In the genomic region with DNA sequence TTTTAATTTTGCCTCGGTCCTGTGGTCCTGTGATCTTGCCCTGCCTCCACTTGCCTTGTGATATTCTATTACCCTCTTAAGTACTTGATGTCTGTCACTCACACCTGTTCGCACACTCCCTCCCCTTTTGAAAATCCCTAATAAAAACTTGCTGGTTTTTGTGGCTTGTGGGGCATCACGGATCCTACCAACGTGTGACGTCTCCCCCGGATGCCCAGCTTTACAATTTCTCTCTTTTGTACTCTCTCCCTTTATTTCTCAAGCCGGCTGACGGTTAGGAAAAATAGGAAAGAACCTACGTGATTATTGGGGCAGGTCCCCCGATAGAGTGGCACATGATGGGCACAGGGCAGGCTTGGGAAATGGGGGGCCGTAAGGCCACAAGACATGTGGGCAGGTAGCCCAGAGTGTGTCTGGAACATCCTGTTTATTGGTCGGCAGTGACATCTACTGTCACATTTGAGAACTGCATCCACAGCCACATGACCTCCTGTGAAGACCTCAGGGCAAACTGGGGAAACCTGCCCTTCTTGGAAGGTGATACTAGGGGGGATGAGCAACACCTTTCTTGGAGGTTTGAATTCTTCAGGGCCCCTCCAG, we compare ENCODE assay signal across 8 cellular contexts. TPM values are rescaled to one million over a fixed set of nuclear protein-coding genes. Genes with fewer than 3 reads are reported as not detected.
A peak's percentile ranks its signal among the peaks of the same experiment; 100 is the strongest.
DNase-seq lines count a peak whose midpoint lies in the region; ATAC-seq and TF ChIP-seq lines count a peak whose summit lies in the region.
"Not testable (repeated sequence)": the region's sequence is repeated elsewhere in the genome, so short reads cannot be mapped to it uniquely, and the experiment has no call there.

No MANE protein-coding gene starts in this region.

- peak; percentile 19 for DNase-seq in DMS79 treated with DMSO at 0.1 percent for 48 hours (lab: John Stamatoyannopoulos, UW)
- peak; percentile 81 for DNase-seq in KBM-7
- DNase-seq in activated CD4-positive, alpha-beta memory T cell treated with anti-CD3 and anti-CD28 coated beads, Interleukin-2, amount 10 ng/mL, durations not matched to agents 7 days and 5 days, result peak; percentile 81
- DNase-seq in central memory CD8-positive, alpha-beta T cell (ENCODE audit: low spot score in 2 of 2), result peak; percentile 52 to 90
- DNase-seq in iPS DF 4.7 (ENCODE audit: extremely low read depth, low spot score), result peak; percentile 60
- DNase-seq in progenitor cell of endocrine pancreas (ENCODE audit: low spot score, unreplicated experiment), result peak; percentile 69
- peak; percentile 84 for DNase-seq in stomach

- H3K4me3 ChIP-seq in OCI-LY3 (ENCODE audit: low read length), result 0 out of 2 replicates have a peak overlapping the region, but pooled peaks have one; percentile 44
- not testable (repeated sequence) for H3K4me3 ChIP-seq in stomach

- not testable (repeated sequence) for H3K36me3 ChIP-seq in OCI-LY3 (replicated peaks; ENCODE audit: low read depth, low read length); stomach

- not testable (repeated sequence) for H3K27ac ChIP-seq in OCI-LY3 (ENCODE audit: low read length); stomach

- H3K9ac ChIP-seq in OCI-LY3 (ENCODE audit: low read length), result not testable (repeated sequence)

- not testable (repeated sequence) for H3K27ac Mint-ChIP-seq in activated CD4-positive, alpha-beta memory T cell treated with anti-CD3 and anti-CD28 coated beads, Interleukin-2, amount 10 ng/mL, durations not matched to agents 7 days and 5 days; central memory CD8-positive, alpha-beta T cell (ENCODE audit: low read depth); progenitor cell of endocrine pancreas

- intact Hi-C loops in stomach (cut with DNase I; ENCODE audit: low total_unique reads), result not testable (repeated sequence)

- 22 to 36% (median 23%) methylated on average over 11 to 12 of the region's 12 CpGs for WGBS in stomach, 5 donors

- H3K4me2 ChIP-seq in OCI-LY3 (ENCODE audit: low read length), result peak overlapping the region; percentile 57

- not testable (repeated sequence) for H3K27me3 ChIP-seq in OCI-LY3 (ENCODE audit: low read depth, low read length); stomach

- H3K9me3 ChIP-seq in OCI-LY3 (ENCODE audit: insufficient read depth, low read length); stomach: not testable (repeated sequence)

- POLR2A ChIA-PET in activated CD4-positive, alpha-beta memory T cell treated with anti-CD3 and anti-CD28 coated beads, Interleukin-2, amount 10 ng/mL, durations not matched to agents 7 days and 5 days (lab: Charles Lee), result not testable (repeated sequence)

- peak overlapping the region; percentile 34; the same call in 1 of the 2 replicates for H2AFZ ChIP-seq in OCI-LY3 (ENCODE audit: low read depth, low read length)

- H3K4me1 Mint-ChIP-seq in activated CD4-positive, alpha-beta memory T cell treated with anti-CD3 and anti-CD28 coated beads, Interleukin-2, amount 10 ng/mL, durations not matched to agents 7 days and 5 days; central memory CD8-positive, alpha-beta T cell; progenitor cell of endocrine pancreas (ENCODE audit: low read depth): not testable (repeated sequence)

- not testable (repeated sequence) for H3K9me3 Mint-ChIP-seq in activated CD4-positive, alpha-beta memory T cell treated with anti-CD3 and anti-CD28 coated beads, Interleukin-2, amount 10 ng/mL, durations not matched to agents 7 days and 5 days; central memory CD8-positive, alpha-beta T cell; progenitor cell of endocrine pancreas (ENCODE audit: low read depth)

- not testable (repeated sequence) for H3K27me3 Mint-ChIP-seq in activated CD4-positive, alpha-beta memory T cell treated with anti-CD3 and anti-CD28 coated beads, Interleukin-2, amount 10 ng/mL, durations not matched to agents 7 days and 5 days; central memory CD8-positive, alpha-beta T cell; progenitor cell of endocrine pancreas

- TF ChIP-seq EP300 in stomach (IDR thresholded peaks at IDR 0.05), result not testable (repeated sequence)

- peak; percentile 57 for TF ChIP-seq CTCF in OCI-LY3 (IDR thresholded peaks at IDR 0.05; ENCODE audit: low read depth, low read length)
- TF ChIP-seq CTCF in progenitor cell of endocrine pancreas (IDR thresholded peaks at IDR 0.05; ENCODE audit: unreplicated experiment), result peak; percentile 81
- TF ChIP-seq CTCF in stomach (IDR thresholded peaks at IDR 0.05), result peak in 5 of 7 experiments; percentile 66 to 93 (median 85)

- TF ChIP-seq POLR2A in stomach (IDR thresholded peaks at IDR 0.05), result not testable (repeated sequence)

- H4K20me1 ChIP-seq in OCI-LY3 (ENCODE audit: insufficient read depth, low read length), result not testable (repeated sequence)

- H3K4me3 Mint-ChIP-seq in activated CD4-positive, alpha-beta memory T cell treated with anti-CD3 and anti-CD28 coated beads, Interleukin-2, amount 10 ng/mL, durations not matched to agents 7 days and 5 days; central memory CD8-positive, alpha-beta T cell; progenitor cell of endocrine pancreas (ENCODE audit: low read depth): not testable (repeated sequence)

- H3K36me3 Mint-ChIP-seq in activated CD4-positive, alpha-beta memory T cell treated with anti-CD3 and anti-CD28 coated beads, Interleukin-2, amount 10 ng/mL, durations not matched to agents 7 days and 5 days (ENCODE audit: low read depth); central memory CD8-positive, alpha-beta T cell (ENCODE audit: insufficient read depth); progenitor cell of endocrine pancreas (ENCODE audit: insufficient read depth): not testable (repeated sequence)

- not testable (repeated sequence) for H3K79me2 ChIP-seq in OCI-LY3 (ENCODE audit: low read length)

- not testable (repeated sequence) for H3K4me1 ChIP-seq in OCI-LY3 (ENCODE audit: low read length)
- peaks cover 0 to 12% (median 2%) of the 10 kb centered on the region in 4 donors for H3K4me1 ChIP-seq in stomach

- in situ Hi-C loops in KBM-7 (cut with MboI; ENCODE audit: low pct_unique_long_range_greater_than_20kb, low sequenced_read_pairs), result not testable (repeated sequence)

- ATAC-seq in central memory CD8-positive, alpha-beta T cell (replicated peaks; ENCODE audit: extremely low read depth, poor library complexity, severe bottlenecking), result peak; percentile 80

- CTCF ChIA-PET in activated CD4-positive, alpha-beta memory T cell treated with anti-CD3 and anti-CD28 coated beads, Interleukin-2, amount 10 ng/mL, durations not matched to agents 7 days and 5 days (lab: Charles Lee), result interaction anchor here (0.6 to 0.8 kb wide), 2 partner anchors 92 to 219 kb away, joined by 3 read pairs; no protein-coding TSS in a partner anchor

RNA-seq across cellular contexts. Expression of a gene that starts 4.6 kb away (rescaled TPM):
- not detected for total RNA-seq in activated CD4-positive, alpha-beta memory T cell treated with anti-CD3 and anti-CD28 coated beads, Interleukin-2, amount 10 ng/mL, durations not matched to agents 7 days and 5 days
- total RNA-seq in progenitor cell of endocrine pancreas (4.8 and 5.4 TPM in 2 replicates), stomach (10 to 100 TPM in 1 of 5 donors, 1 to 10 TPM in 1, not detected in 3; 1.7 to 30.0 TPM)
- 10 to 100 TPM in 2 of 3 donors, 1 to 10 TPM in 1; 3.5 to 45.8 (median 10.1) TPM for polyA plus RNA-seq in stomach

RNA-seq across cellular contexts. Expression of a gene that starts 10.3 kb away (rescaled TPM):
- total RNA-seq in activated CD4-positive, alpha-beta memory T cell treated with anti-CD3 and anti-CD28 coated beads, Interleukin-2, amount 10 ng/mL, durations not matched to agents 7 days and 5 days, result 1 to 10 TPM; 2.2 to 2.3 TPM
- total RNA-seq in progenitor cell of endocrine pancreas, result not detected in 2 replicates
- total RNA-seq in stomach, result 10 to 100 TPM in 1 of 5 donors, 1 to 10 TPM in 2, not detected in 2; 3.0 to 53.6 (median 4.2) TPM
- 1 to 10 TPM; 2.7 to 6.0 (median 4.9) TPM for polyA plus RNA-seq in stomach

RNA-seq across cellular contexts. Expression of a gene that starts 17.8 kb away (rescaled TPM):
- total RNA-seq in activated CD4-positive, alpha-beta memory T cell treated with anti-CD3 and anti-CD28 coated beads, Interleukin-2, amount 10 ng/mL, durations not matched to agents 7 days and 5 days, result 100 to 1,000 TPM; 116 to 119 TPM
- total RNA-seq in progenitor cell of endocrine pancreas, result 93.3 and 102 TPM in 2 replicates
- 100 to 1,000 TPM in 4 of 5 donors, 10 to 100 TPM in 1; 72.5 to 534 (median 196) TPM for total RNA-seq in stomach
- polyA plus RNA-seq in stomach, result 100 to 1,000 TPM; 266 to 486 (median 374) TPM

RNA-seq across cellular contexts. Expression of a gene that starts 23.5 kb away (rescaled TPM):
- not detected for total RNA-seq in activated CD4-positive, alpha-beta memory T cell treated with anti-CD3 and anti-CD28 coated beads, Interleukin-2, amount 10 ng/mL, durations not matched to agents 7 days and 5 days
- total RNA-seq in progenitor cell of endocrine pancreas (0.47 and 0.60 TPM in 2 replicates), stomach (not detected)
- polyA plus RNA-seq in stomach, result 1 to 10 TPM in 1 of 3 donors, not detected in 2; 8.6 TPM

RNA-seq across cellular contexts. Expression of a gene that starts 48.9 kb away (rescaled TPM):
- not detected for total RNA-seq in activated CD4-positive, alpha-beta memory T cell treated with anti-CD3 and anti-CD28 coated beads, Interleukin-2, amount 10 ng/mL, durations not matched to agents 7 days and 5 days
- total RNA-seq in progenitor cell of endocrine pancreas (not detected in 2 replicates), stomach (not detected)
- not detected for polyA plus RNA-seq in stomach

Comparison
In these comparisons a context has a peak if more than half of its experiments do, and no peak if none do; other contexts are left out.
1. DNase-seq: peak in every context shown above with its lines; median percentile 84 in stomach; 81 in KBM-7; 81 in activated CD4-positive, alpha-beta memory T cell treated with anti-CD3 and anti-CD28 coated beads, Interleukin-2, amount 10 ng/mL, durations not matched to agents 7 days and 5 days; 71 in central memory CD8-positive, alpha-beta T cell; 69 in progenitor cell of endocrine pancreas; 60 in iPS DF 4.7; 19 in DMS79 treated with DMSO at 0.1 percent for 48 hours.